8 cellular contexts compared by ENCODE assay signal in genomic region chr5:98839469-98840383, GRCh38.
DNase-seq lines count a peak whose midpoint lies in the region; ATAC-seq and TF ChIP-seq lines count a peak whose summit lies in the region.

No MANE protein-coding gene starts in this region.

- H3K36me3 Mint-ChIP-seq in Caco-2 (ENCODE audit: insufficient read depth, unreplicated experiment) (no peaks in the 10 kb centered on the region), HFFc6 (ENCODE audit: low read depth) (peaks cover 6% of the 10 kb centered on the region; the same call in 1 of the 2 replicates), immature natural killer cell (peaks cover 3 to 8% (median 8%) of the 10 kb centered on the region in 3 donors)
- peaks cover 2% of the 10 kb centered on the region for H3K36me3 Mint-ChIP-seq in activated CD4-positive, alpha-beta memory T cell treated with anti-CD3 and anti-CD28 coated beads for 36 hours
- H3K36me3 Mint-ChIP-seq in activated T-helper 1 cell treated with anti-CD3 and anti-CD28 coated beads, Interleukin-12 subunit alpha, Interleukin-12 subunit beta, Interleukin-2, Interleukin-4 antibody, amounts not matched to agents 30 ng/mL and 10 ng/mL and 1 ng/mL, durations not matched to agents 14 hours and 24 hours and 36 hours (ENCODE audit: low read depth) = no peaks in the 10 kb centered on the region

- CTCF ChIA-PET in Caco-2 (lab: Charles Lee) = no interaction called here
- CTCF ChIA-PET in activated CD4-positive, alpha-beta memory T cell treated with anti-CD3 and anti-CD28 coated beads for 36 hours (lab: Charles Lee) = interaction anchor here (0.6 to 2.5 kb wide), 6 partner anchors 13 to 220 kb away, joined by 3 to 19 read pairs (median 3); no protein-coding TSS in a partner anchor

- POLR2A ChIA-PET in Caco-2 (lab: Charles Lee) = no interaction called here
- POLR2A ChIA-PET in activated CD4-positive, alpha-beta memory T cell treated with anti-CD3 and anti-CD28 coated beads for 36 hours (lab: Charles Lee) = no interaction called here

- no peaks in the 10 kb centered on the region for H3K27me3 Mint-ChIP-seq in Caco-2 (ENCODE audit: insufficient read depth, unreplicated experiment)
- no peaks in the 10 kb centered on the region for H3K27me3 Mint-ChIP-seq in HFFc6 (ENCODE audit: insufficient read depth)
- no peaks in the 10 kb centered on the region for H3K27me3 Mint-ChIP-seq in activated CD4-positive, alpha-beta memory T cell treated with anti-CD3 and anti-CD28 coated beads for 36 hours
- no peaks in the 10 kb centered on the region for H3K27me3 Mint-ChIP-seq in immature natural killer cell (ENCODE audit: low read depth in 3 of 3)
- no peaks in the 10 kb centered on the region for H3K27me3 Mint-ChIP-seq in activated T-helper 1 cell treated with anti-CD3 and anti-CD28 coated beads, Interleukin-12 subunit alpha, Interleukin-12 subunit beta, Interleukin-2, Interleukin-4 antibody, amounts not matched to agents 30 ng/mL and 10 ng/mL and 1 ng/mL, durations not matched to agents 14 hours and 24 hours and 36 hours (ENCODE audit: insufficient read depth)

- H3K4me3 ChIP-seq in Caco-2 (ENCODE audit: low read depth, low read length) (peak overlapping the region; percentile 15), esophagus squamous epithelium (peak overlapping the region in 2 of 4 donors; percentile 18 to 25)

- peak; percentile 20 to 40 for TF ChIP-seq CTCF in Caco-2 (IDR thresholded peaks at IDR 0.05; ENCODE audit: insufficient read depth in 1 of 2, low read depth in 1 of 2, low read length in 1 of 2, severe bottlenecking in 1 of 2, unreplicated experiment in 1 of 2)
- peak; percentile 63; the same call in 1 of the 2 replicates for TF ChIP-seq CTCF in HFFc6 (IDR thresholded peaks at IDR 0.05)
- peak in 1 of 6 experiments; percentile 17 for TF ChIP-seq CTCF in esophagus squamous epithelium (IDR thresholded peaks at IDR 0.05)

- no peaks in the 10 kb centered on the region for H3K4me1 ChIP-seq in Caco-2
- no peaks in the 10 kb centered on the region for H3K4me1 ChIP-seq in esophagus squamous epithelium

- H3K36me3 ChIP-seq in Caco-2 (ENCODE audit: control insufficient read depth, insufficient read depth, low read length) (no peaks in the 10 kb centered on the region), esophagus squamous epithelium (no peaks in the 10 kb centered on the region)

- H3K9me3 ChIP-seq in Caco-2 (peaks cover 9% of the 10 kb centered on the region), esophagus squamous epithelium (peaks cover 0 to 7% (median 0%) of the 10 kb centered on the region in 3 donors)

- no TSS peak for BruUV-seq in Caco-2 (replicated peaks; lab: Mats Ljungman, UMichigan)

- DNase-seq in Caco-2 (peak in 1 of 2 experiments; percentile 13), HFFc6 (no peak), immature natural killer cell (peak in 1 of 3 donors; percentile 4), esophagus squamous epithelium (lab: John Stamatoyannopoulos, UW) (no peak)
- peak; percentile 17 for DNase-seq in activated CD4-positive, alpha-beta memory T cell treated with anti-CD3 and anti-CD28 coated beads for 36 hours
- DNase-seq in activated T-helper 1 cell treated with anti-CD3 and anti-CD28 coated beads, Interleukin-12 subunit alpha, Interleukin-12 subunit beta, Interleukin-2, Interleukin-4 antibody, amounts not matched to agents 30 ng/mL and 10 ng/mL and 1 ng/mL, durations not matched to agents 14 hours and 24 hours and 36 hours (ENCODE audit: low spot score) = no peak
- DNase-seq in stimulated activated CD4-positive, alpha-beta T cell treated with anti-CD3 and anti-CD28 coated beads, Interleukin-2, amount 100 ng/mL, for 48 hours = no peak

- 48 to 49% methylated on average over 19 to 25 of the region's 42 CpGs for WGBS in esophagus squamous epithelium, 2 donors

- no peak for TF ChIP-seq POLR2A in esophagus squamous epithelium (IDR thresholded peaks at IDR 0.05)

- H3K27ac Mint-ChIP-seq in Caco-2 (ENCODE audit: unreplicated experiment) = no peak overlapping the region
- H3K27ac Mint-ChIP-seq in HFFc6 = no peak overlapping the region
- no peak overlapping the region for H3K27ac Mint-ChIP-seq in activated CD4-positive, alpha-beta memory T cell treated with anti-CD3 and anti-CD28 coated beads for 36 hours
- no peak overlapping the region for H3K27ac Mint-ChIP-seq in immature natural killer cell
- no peak overlapping the region for H3K27ac Mint-ChIP-seq in activated T-helper 1 cell treated with anti-CD3 and anti-CD28 coated beads, Interleukin-12 subunit alpha, Interleukin-12 subunit beta, Interleukin-2, Interleukin-4 antibody, amounts not matched to agents 30 ng/mL and 10 ng/mL and 1 ng/mL, durations not matched to agents 14 hours and 24 hours and 36 hours

- H3K4me1 Mint-ChIP-seq in Caco-2 (ENCODE audit: low read depth, unreplicated experiment) (no peaks in the 10 kb centered on the region), HFFc6 (ENCODE audit: low read depth) (no peaks in the 10 kb centered on the region), immature natural killer cell (peaks cover 2 to 4% of the 10 kb centered on the region in 2 donors)
- no peaks in the 10 kb centered on the region for H3K4me1 Mint-ChIP-seq in activated CD4-positive, alpha-beta memory T cell treated with anti-CD3 and anti-CD28 coated beads for 36 hours (ENCODE audit: low read depth)
- H3K4me1 Mint-ChIP-seq in activated T-helper 1 cell treated with anti-CD3 and anti-CD28 coated beads, Interleukin-12 subunit alpha, Interleukin-12 subunit beta, Interleukin-2, Interleukin-4 antibody, amounts not matched to agents 30 ng/mL and 10 ng/mL and 1 ng/mL, durations not matched to agents 14 hours and 24 hours and 36 hours (ENCODE audit: low read depth) = no peaks in the 10 kb centered on the region

- no peak for ATAC-seq in GM19395 (IDR thresholded peaks at IDR 0.05; ENCODE audit: unreplicated experiment)

- H3K27me3 ChIP-seq in Caco-2 (replicated peaks; ENCODE audit: control insufficient read depth, insufficient read depth, low read length) (no peaks in the 10 kb centered on the region), esophagus squamous epithelium (no peaks in the 10 kb centered on the region)

- H3K9me3 Mint-ChIP-seq in Caco-2 (ENCODE audit: unreplicated experiment) = no peaks in the 10 kb centered on the region
- peaks cover 14% of the 10 kb centered on the region for H3K9me3 Mint-ChIP-seq in HFFc6
- H3K9me3 Mint-ChIP-seq in activated CD4-positive, alpha-beta memory T cell treated with anti-CD3 and anti-CD28 coated beads for 36 hours = peaks cover 10% of the 10 kb centered on the region
- H3K9me3 Mint-ChIP-seq in immature natural killer cell = peaks cover 0 to 3% (median 0%) of the 10 kb centered on the region in 6 donors
- peaks cover 8% of the 10 kb centered on the region for H3K9me3 Mint-ChIP-seq in activated T-helper 1 cell treated with anti-CD3 and anti-CD28 coated beads, Interleukin-12 subunit alpha, Interleukin-12 subunit beta, Interleukin-2, Interleukin-4 antibody, amounts not matched to agents 30 ng/mL and 10 ng/mL and 1 ng/mL, durations not matched to agents 14 hours and 24 hours and 36 hours

- no peak overlapping the region for H3K27ac ChIP-seq in esophagus squamous epithelium

- H3K4me3 Mint-ChIP-seq in Caco-2 (ENCODE audit: unreplicated experiment) (peak overlapping the region; percentile 65), HFFc6 (no peak overlapping the region), immature natural killer cell (peak overlapping the region; percentile 25 to 64 (median 49))
- peak overlapping the region; percentile 1 for H3K4me3 Mint-ChIP-seq in activated CD4-positive, alpha-beta memory T cell treated with anti-CD3 and anti-CD28 coated beads for 36 hours
- H3K4me3 Mint-ChIP-seq in activated T-helper 1 cell treated with anti-CD3 and anti-CD28 coated beads, Interleukin-12 subunit alpha, Interleukin-12 subunit beta, Interleukin-2, Interleukin-4 antibody, amounts not matched to agents 30 ng/mL and 10 ng/mL and 1 ng/mL, durations not matched to agents 14 hours and 24 hours and 36 hours = no peak overlapping the region

- intact Hi-C loops in Caco-2 (cut with micrococcal nuclease; ENCODE audit: unreplicated experiment) (no loop called here), esophagus squamous epithelium (cut with DNase I) (no loop called here)
- intact Hi-C loops in activated CD4-positive, alpha-beta memory T cell treated with anti-CD3 and anti-CD28 coated beads for 36 hours (cut with micrococcal nuclease) = loop anchor here (1.0 kb wide), 1 partner anchor 221 kb away; no protein-coding TSS in a partner anchor
- intact Hi-C loops in activated T-helper 1 cell treated with anti-CD3 and anti-CD28 coated beads, Interleukin-12 subunit alpha, Interleukin-12 subunit beta, Interleukin-2, Interleukin-4 antibody, amounts not matched to agents 30 ng/mL and 10 ng/mL and 1 ng/mL, durations not matched to agents 14 hours and 24 hours and 36 hours (cut with micrococcal nuclease) = no loop called here

Comparison
In these comparisons a context has a peak if more than half of its experiments do, and no peak if none do; other contexts are left out.
1. H3K4me3 Mint-ChIP-seq: peak in Caco-2 (single experiment), activated CD4-positive, alpha-beta memory T cell treated with anti-CD3 and anti-CD28 coated beads for 36 hours (single experiment) and immature natural killer cell (5 of 5); none in HFFc6 (single experiment) and activated T-helper 1 cell treated with anti-CD3 and anti-CD28 coated beads, Interleukin-12 subunit alpha, Interleukin-12 subunit beta, Interleukin-2, Interleukin-4 antibody, amounts not matched to agents 30 ng/mL and 10 ng/mL and 1 ng/mL, durations not matched to agents 14 hours and 24 hours and 36 hours (single experiment).